Comparison of ENCODE assay signal across 8 cellular contexts in the genomic region with DNA sequence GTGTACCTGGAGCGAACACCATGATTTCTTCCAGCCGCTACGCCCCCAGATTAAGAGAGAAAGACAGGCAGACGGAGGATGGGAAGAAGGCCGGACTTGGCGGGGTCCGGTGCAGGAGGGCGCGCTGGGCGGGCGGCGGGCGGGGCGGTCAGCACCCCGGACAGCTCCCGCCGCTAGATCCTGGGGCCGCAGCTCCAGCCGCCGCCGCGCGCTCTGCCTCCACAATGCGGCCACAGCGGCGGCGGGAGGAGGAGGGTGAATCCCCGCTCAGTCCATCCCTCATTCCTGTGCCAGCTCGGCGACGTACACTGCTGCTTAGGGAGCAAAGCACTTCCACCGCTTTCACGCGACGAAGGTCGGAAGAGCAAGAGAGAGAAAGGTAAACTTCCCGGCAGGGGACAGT.
DNase-seq lines count a peak whose midpoint lies in the region; ATAC-seq and TF ChIP-seq lines count a peak whose summit lies in the region.

Gene AKAIN1 (minus strand): TSS at position 226 of the 403 bp plus-strand sequence. CDS start 204 bp downstream, at position 22.

- H3K4me1 ChIP-seq in iPS-15b (ENCODE audit: control insufficient read depth, insufficient read depth, low read length) = peaks cover 3% of the 10 kb centered on the region
- H3K4me1 ChIP-seq in tibial artery = peaks cover 0 to 4% (median 0%) of the 10 kb centered on the region in 4 donors

- H3K9me3 ChIP-seq in iPS-15b (ENCODE audit: control insufficient read depth, insufficient read depth, low read length) = no peaks in the 10 kb centered on the region
- H3K9me3 ChIP-seq in tibial artery = no peaks in the 10 kb centered on the region

- no peaks in the 10 kb centered on the region for H3K36me3 Mint-ChIP-seq in activated naive CD8-positive, alpha-beta T cell treated with anti-CD3 and anti-CD28 coated beads, Interleukin-2, amount 50 U/mL, for 24 hours (ENCODE audit: low read depth)
- no peaks in the 10 kb centered on the region for H3K36me3 Mint-ChIP-seq in stimulated activated effector memory CD8-positive, alpha-beta T cell treated with anti-CD3 and anti-CD28 coated beads, Interleukin-12 subunit alpha, Interleukin-12 subunit beta, amount 100 ng/mL, for 72 hours

- H3K36me3 ChIP-seq in iPS-15b (ENCODE audit: control insufficient read depth, insufficient read depth, low read length) (no peaks in the 10 kb centered on the region), tibial artery (no peaks in the 10 kb centered on the region)

- TF ChIP-seq RAD21 in Ishikawa (IDR thresholded peaks at IDR 0.05; ENCODE audit: low read depth) = no peak

- peaks cover 49% of the 10 kb centered on the region for H3K27me3 Mint-ChIP-seq in activated naive CD8-positive, alpha-beta T cell treated with anti-CD3 and anti-CD28 coated beads, Interleukin-2, amount 50 U/mL, for 24 hours

- peak within 1 kb of the TSS; percentile 12 for H3K9ac ChIP-seq in iPS-15b (ENCODE audit: low read depth, low read length)

- intact Hi-C loops in tibial artery (cut with DNase I; ENCODE audit: low total_unique reads) = no loop called here

- ATAC-seq in activated naive CD8-positive, alpha-beta T cell treated with anti-CD3 and anti-CD28 coated beads, Interleukin-2, amount 50 U/mL, for 24 hours = peak; percentile 59
- peak; percentile 40 for ATAC-seq in stimulated activated effector memory CD8-positive, alpha-beta T cell treated with anti-CD3 and anti-CD28 coated beads, Interleukin-12 subunit alpha, Interleukin-12 subunit beta, amount 100 ng/mL, for 72 hours

- no peak within 1 kb of the TSS for H3K27ac Mint-ChIP-seq in activated naive CD8-positive, alpha-beta T cell treated with anti-CD3 and anti-CD28 coated beads, Interleukin-2, amount 50 U/mL, for 24 hours
- H3K27ac Mint-ChIP-seq in stimulated activated effector memory CD8-positive, alpha-beta T cell treated with anti-CD3 and anti-CD28 coated beads, Interleukin-12 subunit alpha, Interleukin-12 subunit beta, amount 100 ng/mL, for 72 hours = no peak within 1 kb of the TSS

- peak within 1 kb of the TSS; percentile 86 for H3K4me3 ChIP-seq in iPS-15b (ENCODE audit: low read depth, low read length)
- no peak within 1 kb of the TSS for H3K4me3 ChIP-seq in tibial artery

- TF ChIP-seq EP300 in Ishikawa (IDR thresholded peaks at IDR 0.05; ENCODE audit: borderline replicate concordance) = no peak

- H3K27me3 ChIP-seq in iPS-15b (ENCODE audit: control insufficient read depth, insufficient read depth, low read length) (peaks cover 77% of the 10 kb centered on the region), tibial artery (peaks cover 0 to 44% of the 10 kb centered on the region in 2 donors)

- H3K9me3 Mint-ChIP-seq in activated naive CD8-positive, alpha-beta T cell treated with anti-CD3 and anti-CD28 coated beads, Interleukin-2, amount 50 U/mL, for 24 hours = no peaks in the 10 kb centered on the region
- no peaks in the 10 kb centered on the region for H3K9me3 Mint-ChIP-seq in stimulated activated effector memory CD8-positive, alpha-beta T cell treated with anti-CD3 and anti-CD28 coated beads, Interleukin-12 subunit alpha, Interleukin-12 subunit beta, amount 100 ng/mL, for 72 hours

- DNase-seq in DMS53 (lab: John Stamatoyannopoulos, UW) (peak; percentile 91), SHP77 (lab: John Stamatoyannopoulos, UW) (no peak), DMS153 treated with DMSO at 0.1 percent for 48 hours (lab: John Stamatoyannopoulos, UW; ENCODE audit: unreplicated experiment) (no peak), tibial artery (no peak)
- peak; percentile 38 for DNase-seq in activated naive CD8-positive, alpha-beta T cell treated with anti-CD3 and anti-CD28 coated beads, Interleukin-2, amount 50 U/mL, for 24 hours
- no peak for DNase-seq in stimulated activated effector memory CD8-positive, alpha-beta T cell treated with anti-CD3 and anti-CD28 coated beads, Interleukin-12 subunit alpha, Interleukin-12 subunit beta, amount 100 ng/mL, for 72 hours (ENCODE audit: low spot score in 2 of 2)

- no peak within 1 kb of the TSS for H3K27ac ChIP-seq in tibial artery

- H3K4me3 Mint-ChIP-seq in activated naive CD8-positive, alpha-beta T cell treated with anti-CD3 and anti-CD28 coated beads, Interleukin-2, amount 50 U/mL, for 24 hours = peak within 1 kb of the TSS; percentile 54
- no peak within 1 kb of the TSS for H3K4me3 Mint-ChIP-seq in stimulated activated effector memory CD8-positive, alpha-beta T cell treated with anti-CD3 and anti-CD28 coated beads, Interleukin-12 subunit alpha, Interleukin-12 subunit beta, amount 100 ng/mL, for 72 hours

- H3K4me1 Mint-ChIP-seq in activated naive CD8-positive, alpha-beta T cell treated with anti-CD3 and anti-CD28 coated beads, Interleukin-2, amount 50 U/mL, for 24 hours = peaks cover 2% of the 10 kb centered on the region
- H3K4me1 Mint-ChIP-seq in stimulated activated effector memory CD8-positive, alpha-beta T cell treated with anti-CD3 and anti-CD28 coated beads, Interleukin-12 subunit alpha, Interleukin-12 subunit beta, amount 100 ng/mL, for 72 hours = peaks cover 9% of the 10 kb centered on the region

- TF ChIP-seq CTCF in tibial artery (IDR thresholded peaks at IDR 0.05) = no peak

TF ChIP-seq in Ishikawa, 13 proteins besides CTCF, POLR2A, EP300 and RAD21:
- no peak for TF ChIP-seq TEAD4 (IDR thresholded peaks at IDR 0.05)
- TF ChIP-seq, protein P1, sequence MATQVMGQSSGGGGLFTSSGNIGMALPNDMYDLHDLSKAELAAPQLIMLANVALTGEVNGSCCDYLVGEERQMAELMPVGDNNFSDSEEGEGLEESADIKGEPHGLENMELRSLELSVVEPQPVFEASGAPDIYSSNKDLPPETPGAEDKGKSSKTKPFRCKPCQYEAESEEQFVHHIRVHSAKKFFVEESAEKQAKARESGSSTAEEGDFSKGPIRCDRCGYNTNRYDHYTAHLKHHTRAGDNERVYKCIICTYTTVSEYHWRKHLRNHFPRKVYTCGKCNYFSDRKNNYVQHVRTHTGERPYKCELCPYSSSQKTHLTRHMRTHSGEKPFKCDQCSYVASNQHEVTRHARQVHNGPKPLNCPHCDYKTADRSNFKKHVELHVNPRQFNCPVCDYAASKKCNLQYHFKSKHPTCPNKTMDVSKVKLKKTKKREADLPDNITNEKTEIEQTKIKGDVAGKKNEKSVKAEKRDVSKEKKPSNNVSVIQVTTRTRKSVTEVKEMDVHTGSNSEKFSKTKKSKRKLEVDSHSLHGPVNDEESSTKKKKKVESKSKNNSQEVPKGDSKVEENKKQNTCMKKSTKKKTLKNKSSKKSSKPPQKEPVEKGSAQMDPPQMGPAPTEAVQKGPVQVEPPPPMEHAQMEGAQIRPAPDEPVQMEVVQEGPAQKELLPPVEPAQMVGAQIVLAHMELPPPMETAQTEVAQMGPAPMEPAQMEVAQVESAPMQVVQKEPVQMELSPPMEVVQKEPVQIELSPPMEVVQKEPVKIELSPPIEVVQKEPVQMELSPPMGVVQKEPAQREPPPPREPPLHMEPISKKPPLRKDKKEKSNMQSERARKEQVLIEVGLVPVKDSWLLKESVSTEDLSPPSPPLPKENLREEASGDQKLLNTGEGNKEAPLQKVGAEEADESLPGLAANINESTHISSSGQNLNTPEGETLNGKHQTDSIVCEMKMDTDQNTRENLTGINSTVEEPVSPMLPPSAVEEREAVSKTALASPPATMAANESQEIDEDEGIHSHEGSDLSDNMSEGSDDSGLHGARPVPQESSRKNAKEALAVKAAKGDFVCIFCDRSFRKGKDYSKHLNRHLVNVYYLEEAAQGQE (IDR thresholded peaks at IDR 0.05; ENCODE audit: low read depth) = peak; percentile 84
- TF ChIP-seq TCF12 (IDR thresholded peaks at IDR 0.05; ENCODE audit: low read depth) = no peak

Comparison
In these comparisons a context has a peak if more than half of its experiments do, and no peak if none do; other contexts are left out.
1. DNase-seq: peak in DMS53 (single experiment) and activated naive CD8-positive, alpha-beta T cell treated with anti-CD3 and anti-CD28 coated beads, Interleukin-2, amount 50 U/mL, for 24 hours (single experiment); none in stimulated activated effector memory CD8-positive, alpha-beta T cell treated with anti-CD3 and anti-CD28 coated beads, Interleukin-12 subunit alpha, Interleukin-12 subunit beta, amount 100 ng/mL, for 72 hours (0 of 2), SHP77 (0 of 2), DMS153 treated with DMSO at 0.1 percent for 48 hours (single experiment) and tibial artery (0 of 2).